2 cellular contexts compared by ENCODE assay signal in genomic region chr13:82701021-82701420, GRCh38.
TF ChIP-seq lines count a peak whose summit lies in the region.

No MANE protein-coding gene starts in this region.

TF ChIP-seq in HepG2, 621 proteins besides CTCF, POLR2A, EP300 and RAD21 (continued from another document):
- no peak for TF ChIP-seq ZNF646 (CRISPR knock-in tag; IDR thresholded peaks at IDR 0.05)

TF ChIP-seq in K562, 482 proteins besides CTCF, POLR2A, EP300 and RAD21 (continued from another document):
- TF ChIP-seq MAFK (IDR thresholded peaks at IDR 0.05; ENCODE audit: low read length) (peak; percentile 67; the same call in 1 of the 2 replicates), MAFG (tag; conservative IDR thresholded peaks at IDR 0.05) (0 out of 2 replicates have a peak, but pooled peaks have one; percentile 41), BACH1 (tag; IDR thresholded peaks at IDR 0.05) (no peak), ZNF197 (CRISPR knock-in tag; IDR thresholded peaks at IDR 0.05; ENCODE audit: low read depth) (no peak), KAT2B (IDR thresholded peaks at IDR 0.05; ENCODE audit: low read depth, low read length) (no peak), ZNF398 (CRISPR knock-in tag; IDR thresholded peaks at IDR 0.05) (no peak), FOXA3 (CRISPR knock-in tag; conservative IDR thresholded peaks at IDR 0.05 in 1 of 2, IDR thresholded peaks at IDR 0.05 in 1 of 2) (no peak), MAFF (IDR thresholded peaks at IDR 0.05; ENCODE audit: low read length) (peak; percentile 63), SAFB2 (IDR thresholded peaks at IDR 0.05; ENCODE audit: borderline replicate concordance, low read depth, low read length, severe bottlenecking) (no peak), C11orf30 (IDR thresholded peaks at IDR 0.05; ENCODE audit: low read depth) (0 out of 2 replicates have a peak, but pooled peaks have one; percentile 16), ZNF316 (IDR thresholded peaks at IDR 0.05) (peak; percentile 66), POLR2H (tag; IDR thresholded peaks at IDR 0.05; ENCODE audit: low read depth) (no peak)
